ENCODE assay signal across 9 cellular contexts in the genomic region with DNA sequence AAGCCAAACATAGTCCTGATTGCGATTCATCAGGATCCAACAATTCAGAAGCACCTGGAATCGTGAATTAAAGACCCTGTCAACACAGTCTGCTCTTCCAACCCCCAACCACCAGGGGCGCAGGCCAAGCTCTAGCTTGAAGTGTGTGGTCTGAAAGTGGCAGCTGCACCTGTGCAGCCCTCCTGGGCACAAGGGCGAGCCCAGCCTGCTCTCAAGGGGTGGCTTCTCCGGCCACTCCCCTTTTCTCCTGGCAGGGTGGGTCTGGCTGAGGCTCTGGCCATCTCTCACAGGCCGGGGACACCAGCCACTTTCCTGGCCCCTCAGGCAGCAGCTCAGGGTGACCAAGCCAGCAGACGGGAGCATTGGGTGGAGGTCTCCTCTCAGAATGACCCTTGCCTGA.
A peak's percentile ranks its signal among the peaks of the same experiment; 100 is the strongest.
DNase-seq lines count a peak whose midpoint lies in the region; ATAC-seq and TF ChIP-seq lines count a peak whose summit lies in the region.
"Had no signal": no experiment of that assay in that cellular context is flagged by ENCODE, and none has a peak within 500 bp of the region (broad histone marks: within the 10 kb centered on the region; RNA-seq: fewer than 3 reads in every experiment).

No MANE protein-coding gene starts in this region.

- no peak overlapping the region for H3K4me2 ChIP-seq in neuronal stem cell (ENCODE audit: insufficient read depth, low read length, poor library complexity, severe bottlenecking)

- H2AK5ac ChIP-seq in neuronal stem cell (ENCODE audit: low read depth, low read length) = no peak overlapping the region

- no peak overlapping the region for H2AFZ ChIP-seq in neuronal stem cell (ENCODE audit: low read length)

- no peak overlapping the region for H3K4me3 ChIP-seq in Jurkat, Clone E6-1 (ENCODE audit: low read length)
- no peak overlapping the region for H3K4me3 ChIP-seq in cardiac fibroblast (replicated peaks in 1 of 2; ENCODE audit: low read depth in 2 of 2, low read length in 2 of 2)
- H3K4me3 ChIP-seq in neuronal stem cell (ENCODE audit: low read length in 2 of 2) = no peak overlapping the region
- H3K4me3 ChIP-seq in right atrium auricular region = no peak overlapping the region

- no peak for ATAC-seq in GM19455 (IDR thresholded peaks at IDR 0.05; ENCODE audit: unreplicated experiment)
- ATAC-seq: left ventricle myocardium superior had no signal

- H2BK120ac ChIP-seq in neuronal stem cell (ENCODE audit: low read depth, low read length) = no peak overlapping the region

- no peak overlapping the region for H4K8ac ChIP-seq in neuronal stem cell (ENCODE audit: low read depth, low read length)

- H3K14ac ChIP-seq in neuronal stem cell (ENCODE audit: low read length) = no peak overlapping the region

- no peak overlapping the region for H3K9ac ChIP-seq in neuronal stem cell (ENCODE audit: low read depth, low read length, poor library complexity)

- H3K4me1 ChIP-seq in neuronal stem cell (ENCODE audit: control insufficient read depth in 2 of 2, insufficient read depth in 1 of 2, low read depth in 1 of 2, low read length in 2 of 2) = peaks cover 0 to 2% of the 10 kb centered on the region in 2 donors
- H3K4me1 ChIP-seq in right atrium auricular region = peaks cover 0 to 35% of the 10 kb centered on the region in 2 donors

- H2BK12ac ChIP-seq in neuronal stem cell (ENCODE audit: low read length) = no peak overlapping the region

- H3K27me3 ChIP-seq in neuronal stem cell (ENCODE audit: control insufficient read depth in 3 of 3, insufficient read depth in 3 of 3, low read depth in 1 of 3, low read length in 3 of 3) (no peaks in the 10 kb centered on the region), right atrium auricular region (no peaks in the 10 kb centered on the region)

- peaks cover 12 to 75% of the 10 kb centered on the region in 2 donors for H3K36me3 ChIP-seq in neuronal stem cell (replicated peaks in 1 of 2; ENCODE audit: control insufficient read depth in 2 of 2, insufficient read depth in 2 of 2, low read length in 2 of 2)
- peaks cover 38% of the 10 kb centered on the region for H3K36me3 ChIP-seq in right atrium auricular region

- H2BK5ac ChIP-seq in neuronal stem cell (ENCODE audit: low read length) = peak overlapping the region; percentile 5

- no CpG with 5 or more reads among the region's 7 CpGs for WGBS in neuronal stem cell (ENCODE audit: extremely low coverage in 2 of 2, insufficient read length in 2 of 2, insufficient replicate concordance in 1 of 2), 2 donors

- H4K91ac ChIP-seq in neuronal stem cell (ENCODE audit: low read depth, low read length, poor library complexity) = no peak overlapping the region

- H3K79me1 ChIP-seq in neuronal stem cell (ENCODE audit: low read depth, low read length) = peaks cover 16% of the 10 kb centered on the region

- peak overlapping the region; percentile 40 for H3K23ac ChIP-seq in neuronal stem cell (ENCODE audit: low read depth, low read length, poor library complexity)

- H3K9me3 ChIP-seq in neuronal stem cell (replicated peaks in 1 of 2; ENCODE audit: control insufficient read depth in 2 of 2, insufficient read depth in 1 of 2, low read depth in 1 of 2, low read length in 2 of 2) (peaks cover 0 to 5% of the 10 kb centered on the region in 2 donors), right atrium auricular region (no peaks in the 10 kb centered on the region)

- DNase-seq in ELF-1 (ENCODE audit: low read depth, low spot score) = peak; percentile 51
- peak; percentile 49 for DNase-seq in Jurkat, Clone E6-1 (ENCODE audit: low read depth, low spot score)
- no peak for DNase-seq in cardiac fibroblast (ENCODE audit: low read depth in 2 of 2)
- DNase-seq in neuronal stem cell (ENCODE audit: low spot score) = no peak
- DNase-seq in MV-4-11 (lab: John Stamatoyannopoulos, UW) = no peak
- no peak for DNase-seq in right atrium auricular region (ENCODE audit: low spot score)
- DNase-seq: activated CD4-positive, alpha-beta T cell treated with anti-CD3 and anti-CD28 coated beads, Interleukin-2, amount 50 U/mL, for 4 hours; left ventricle myocardium superior had no signal

- H3K4ac ChIP-seq in neuronal stem cell (ENCODE audit: low read length) = no peak overlapping the region

- no peak overlapping the region for H2BK15ac ChIP-seq in neuronal stem cell (ENCODE audit: low read length)

- no peak overlapping the region for H3K27ac ChIP-seq in neuronal stem cell (replicated peaks; ENCODE audit: low read length)
- peak overlapping the region in 1 of 2 donors; percentile 34 for H3K27ac ChIP-seq in right atrium auricular region

- H3K18ac ChIP-seq in neuronal stem cell (ENCODE audit: low read length) = no peak overlapping the region

- TF ChIP-seq CTCF in cardiac fibroblast (IDR thresholded peaks at IDR 0.05; ENCODE audit: low read depth, low read length) (peak; percentile 48), right atrium auricular region (IDR thresholded peaks at IDR 0.05) (peak in 1 of 2 donors; percentile 21)

Comparison
In these comparisons a context has a peak if more than half of its experiments do, and no peak if none do; other contexts are left out.
1. DNase-seq: peak in ELF-1 (single experiment) and Jurkat, Clone E6-1 (single experiment); none in cardiac fibroblast (0 of 2), neuronal stem cell (single experiment), MV-4-11 (single experiment) and right atrium auricular region (single experiment).